Comparison of ENCODE assay signal across 1 cellular context in the genomic region with DNA sequence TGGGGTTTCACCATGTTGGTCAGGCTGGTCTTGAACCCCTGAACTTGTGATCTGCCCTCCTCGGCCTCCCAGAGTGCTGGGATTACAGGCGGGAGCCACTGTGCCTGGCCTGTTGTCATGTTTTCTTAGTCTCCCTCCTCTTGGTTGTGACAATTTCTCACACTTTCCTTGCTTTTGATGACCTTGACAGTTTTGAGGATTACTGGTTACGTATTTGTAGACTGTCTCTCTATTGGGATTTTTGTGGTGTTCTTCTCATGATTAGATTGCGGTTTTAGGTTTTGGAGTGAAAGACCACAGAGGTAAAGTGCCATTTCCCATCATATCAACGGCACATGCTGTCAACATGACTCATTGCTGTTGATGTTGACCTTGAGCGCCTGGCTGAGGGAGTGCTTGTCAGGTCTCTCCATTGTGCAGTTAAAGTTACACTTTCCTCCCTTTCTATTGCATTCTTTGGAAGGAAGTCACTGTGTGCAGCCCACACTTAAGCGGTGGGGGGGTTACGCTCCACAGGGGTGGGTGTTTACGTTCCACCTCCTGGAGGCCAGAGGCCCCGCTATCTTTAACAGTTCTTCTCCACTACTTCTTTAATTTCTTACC.
A peak's percentile ranks its signal among the peaks of the same experiment; 100 is the strongest.
TF ChIP-seq lines count a peak whose summit lies in the region.

No MANE protein-coding gene starts in this region.

TF ChIP-seq in K562, 482 proteins besides CTCF, POLR2A, EP300 and RAD21 (continued from another document and continues in another):
- peak; percentile 56 for TF ChIP-seq EGR1 (conservative IDR thresholded peaks at IDR 0.05)
- no peak for TF ChIP-seq ELF2 (CRISPR knock-in tag; IDR thresholded peaks at IDR 0.05)
- TF ChIP-seq SMARCE1 (IDR thresholded peaks at IDR 0.05): peak; percentile 90
- peak; percentile 83 to 92 for TF ChIP-seq FOXA3 (CRISPR knock-in tag; conservative IDR thresholded peaks at IDR 0.05 in 1 of 2, IDR thresholded peaks at IDR 0.05 in 1 of 2)
- peak; percentile 77 for TF ChIP-seq L3MBTL2 (IDR thresholded peaks at IDR 0.05)
- no peak for TF ChIP-seq BRCA1 (IDR thresholded peaks at IDR 0.05)
- TF ChIP-seq BRCA1 (CRISPR knock-in tag; IDR thresholded peaks at IDR 0.05): no peak
- no peak for TF ChIP-seq KLF10 (CRISPR knock-in tag; IDR thresholded peaks at IDR 0.05)
- TF ChIP-seq MBD2 (IDR thresholded peaks at IDR 0.05; ENCODE audit: borderline replicate concordance, low read depth): no peak
- TF ChIP-seq, protein P1, sequence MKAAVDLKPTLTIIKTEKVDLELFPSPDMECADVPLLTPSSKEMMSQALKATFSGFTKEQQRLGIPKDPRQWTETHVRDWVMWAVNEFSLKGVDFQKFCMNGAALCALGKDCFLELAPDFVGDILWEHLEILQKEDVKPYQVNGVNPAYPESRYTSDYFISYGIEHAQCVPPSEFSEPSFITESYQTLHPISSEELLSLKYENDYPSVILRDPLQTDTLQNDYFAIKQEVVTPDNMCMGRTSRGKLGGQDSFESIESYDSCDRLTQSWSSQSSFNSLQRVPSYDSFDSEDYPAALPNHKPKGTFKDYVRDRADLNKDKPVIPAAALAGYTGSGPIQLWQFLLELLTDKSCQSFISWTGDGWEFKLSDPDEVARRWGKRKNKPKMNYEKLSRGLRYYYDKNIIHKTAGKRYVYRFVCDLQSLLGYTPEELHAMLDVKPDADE (conservative IDR thresholded peaks at IDR 0.05; ENCODE audit: control insufficient read depth, low read depth, low read length): no peak
- TF ChIP-seq, protein P2, sequence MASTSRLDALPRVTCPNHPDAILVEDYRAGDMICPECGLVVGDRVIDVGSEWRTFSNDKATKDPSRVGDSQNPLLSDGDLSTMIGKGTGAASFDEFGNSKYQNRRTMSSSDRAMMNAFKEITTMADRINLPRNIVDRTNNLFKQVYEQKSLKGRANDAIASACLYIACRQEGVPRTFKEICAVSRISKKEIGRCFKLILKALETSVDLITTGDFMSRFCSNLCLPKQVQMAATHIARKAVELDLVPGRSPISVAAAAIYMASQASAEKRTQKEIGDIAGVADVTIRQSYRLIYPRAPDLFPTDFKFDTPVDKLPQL (IDR thresholded peaks at IDR 0.05; ENCODE audit: extremely low read depth, insufficient read length): no peak
- TF ChIP-seq ELF1 (tag; IDR thresholded peaks at IDR 0.05): no peak
- TF ChIP-seq CXXC5 (CRISPR knock-in tag; IDR thresholded peaks at IDR 0.05): peak; percentile 66
- TF ChIP-seq ZNF140 (CRISPR knock-in tag; IDR thresholded peaks at IDR 0.05): no peak
- TF ChIP-seq NR2C2 (CRISPR knock-in tag; IDR thresholded peaks at IDR 0.05): no peak
- peak; percentile 67 for TF ChIP-seq NR2C2 (tag; IDR thresholded peaks at IDR 0.05)
- TF ChIP-seq EP400 (IDR thresholded peaks at IDR 0.05): no peak
- TF ChIP-seq SLC30A9 (CRISPR knock-in tag; IDR thresholded peaks at IDR 0.05): no peak
- no peak for TF ChIP-seq ZNF165 (CRISPR knock-in tag; IDR thresholded peaks at IDR 0.05; ENCODE audit: borderline replicate concordance)
- TF ChIP-seq BACH1 (tag; IDR thresholded peaks at IDR 0.05): no peak
- TF ChIP-seq KLF16 (IDR thresholded peaks at IDR 0.05): 0 out of 2 replicates have a peak, but pooled peaks have one; percentile 8
- no peak for TF ChIP-seq HMG20A (CRISPR knock-in tag; conservative IDR thresholded peaks at IDR 0.05)
- TF ChIP-seq TFAM (CRISPR knock-in tag; conservative IDR thresholded peaks at IDR 0.05): no peak
- peak in 1 of 2 experiments; percentile 93; a peak in 2 of 4 replicates for TF ChIP-seq HDAC1 (IDR thresholded peaks at IDR 0.05)
- TF ChIP-seq FOSL1 (tag; conservative IDR thresholded peaks at IDR 0.05): peak; percentile 98
- TF ChIP-seq FOXJ2 (tag; IDR thresholded peaks at IDR 0.05): no peak
- peak; percentile 83 for TF ChIP-seq SMARCA4 (IDR thresholded peaks at IDR 0.05)
- no peak for TF ChIP-seq RBFOX2 (IDR thresholded peaks at IDR 0.05; ENCODE audit: low read depth, low read length)
- TF ChIP-seq, protein P3, sequence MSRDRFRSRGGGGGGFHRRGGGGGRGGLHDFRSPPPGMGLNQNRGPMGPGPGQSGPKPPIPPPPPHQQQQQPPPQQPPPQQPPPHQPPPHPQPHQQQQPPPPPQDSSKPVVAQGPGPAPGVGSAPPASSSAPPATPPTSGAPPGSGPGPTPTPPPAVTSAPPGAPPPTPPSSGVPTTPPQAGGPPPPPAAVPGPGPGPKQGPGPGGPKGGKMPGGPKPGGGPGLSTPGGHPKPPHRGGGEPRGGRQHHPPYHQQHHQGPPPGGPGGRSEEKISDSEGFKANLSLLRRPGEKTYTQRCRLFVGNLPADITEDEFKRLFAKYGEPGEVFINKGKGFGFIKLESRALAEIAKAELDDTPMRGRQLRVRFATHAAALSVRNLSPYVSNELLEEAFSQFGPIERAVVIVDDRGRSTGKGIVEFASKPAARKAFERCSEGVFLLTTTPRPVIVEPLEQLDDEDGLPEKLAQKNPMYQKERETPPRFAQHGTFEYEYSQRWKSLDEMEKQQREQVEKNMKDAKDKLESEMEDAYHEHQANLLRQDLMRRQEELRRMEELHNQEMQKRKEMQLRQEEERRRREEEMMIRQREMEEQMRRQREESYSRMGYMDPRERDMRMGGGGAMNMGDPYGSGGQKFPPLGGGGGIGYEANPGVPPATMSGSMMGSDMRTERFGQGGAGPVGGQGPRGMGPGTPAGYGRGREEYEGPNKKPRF (IDR thresholded peaks at IDR 0.05; ENCODE audit: low read depth, low read length): no peak
- TF ChIP-seq NFE2L1 (tag; IDR thresholded peaks at IDR 0.05; ENCODE audit: borderline replicate concordance, low read depth): no peak
- TF ChIP-seq, protein P4, sequence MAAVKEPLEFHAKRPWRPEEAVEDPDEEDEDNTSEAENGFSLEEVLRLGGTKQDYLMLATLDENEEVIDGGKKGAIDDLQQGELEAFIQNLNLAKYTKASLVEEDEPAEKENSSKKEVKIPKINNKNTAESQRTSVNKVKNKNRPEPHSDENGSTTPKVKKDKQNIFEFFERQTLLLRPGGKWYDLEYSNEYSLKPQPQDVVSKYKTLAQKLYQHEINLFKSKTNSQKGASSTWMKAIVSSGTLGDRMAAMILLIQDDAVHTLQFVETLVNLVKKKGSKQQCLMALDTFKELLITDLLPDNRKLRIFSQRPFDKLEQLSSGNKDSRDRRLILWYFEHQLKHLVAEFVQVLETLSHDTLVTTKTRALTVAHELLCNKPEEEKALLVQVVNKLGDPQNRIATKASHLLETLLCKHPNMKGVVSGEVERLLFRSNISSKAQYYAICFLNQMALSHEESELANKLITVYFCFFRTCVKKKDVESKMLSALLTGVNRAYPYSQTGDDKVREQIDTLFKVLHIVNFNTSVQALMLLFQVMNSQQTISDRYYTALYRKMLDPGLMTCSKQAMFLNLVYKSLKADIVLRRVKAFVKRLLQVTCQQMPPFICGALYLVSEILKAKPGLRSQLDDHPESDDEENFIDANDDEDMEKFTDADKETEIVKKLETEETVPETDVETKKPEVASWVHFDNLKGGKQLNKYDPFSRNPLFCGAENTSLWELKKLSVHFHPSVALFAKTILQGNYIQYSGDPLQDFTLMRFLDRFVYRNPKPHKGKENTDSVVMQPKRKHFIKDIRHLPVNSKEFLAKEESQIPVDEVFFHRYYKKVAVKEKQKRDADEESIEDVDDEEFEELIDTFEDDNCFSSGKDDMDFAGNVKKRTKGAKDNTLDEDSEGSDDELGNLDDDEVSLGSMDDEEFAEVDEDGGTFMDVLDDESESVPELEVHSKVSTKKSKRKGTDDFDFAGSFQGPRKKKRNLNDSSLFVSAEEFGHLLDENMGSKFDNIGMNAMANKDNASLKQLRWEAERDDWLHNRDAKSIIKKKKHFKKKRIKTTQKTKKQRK (IDR thresholded peaks at IDR 0.05; ENCODE audit: borderline replicate concordance, low read depth, low read length): no peak
- no peak for TF ChIP-seq ZNF77 (CRISPR knock-in tag; IDR thresholded peaks at IDR 0.05)
- TF ChIP-seq, protein P5, sequence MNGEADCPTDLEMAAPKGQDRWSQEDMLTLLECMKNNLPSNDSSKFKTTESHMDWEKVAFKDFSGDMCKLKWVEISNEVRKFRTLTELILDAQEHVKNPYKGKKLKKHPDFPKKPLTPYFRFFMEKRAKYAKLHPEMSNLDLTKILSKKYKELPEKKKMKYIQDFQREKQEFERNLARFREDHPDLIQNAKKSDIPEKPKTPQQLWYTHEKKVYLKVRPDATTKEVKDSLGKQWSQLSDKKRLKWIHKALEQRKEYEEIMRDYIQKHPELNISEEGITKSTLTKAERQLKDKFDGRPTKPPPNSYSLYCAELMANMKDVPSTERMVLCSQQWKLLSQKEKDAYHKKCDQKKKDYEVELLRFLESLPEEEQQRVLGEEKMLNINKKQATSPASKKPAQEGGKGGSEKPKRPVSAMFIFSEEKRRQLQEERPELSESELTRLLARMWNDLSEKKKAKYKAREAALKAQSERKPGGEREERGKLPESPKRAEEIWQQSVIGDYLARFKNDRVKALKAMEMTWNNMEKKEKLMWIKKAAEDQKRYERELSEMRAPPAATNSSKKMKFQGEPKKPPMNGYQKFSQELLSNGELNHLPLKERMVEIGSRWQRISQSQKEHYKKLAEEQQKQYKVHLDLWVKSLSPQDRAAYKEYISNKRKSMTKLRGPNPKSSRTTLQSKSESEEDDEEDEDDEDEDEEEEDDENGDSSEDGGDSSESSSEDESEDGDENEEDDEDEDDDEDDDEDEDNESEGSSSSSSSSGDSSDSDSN (IDR thresholded peaks at IDR 0.05; ENCODE audit: borderline replicate concordance in 1 of 2, low read depth in 2 of 2, low read length in 2 of 2): no peak
- TF ChIP-seq, protein P6, sequence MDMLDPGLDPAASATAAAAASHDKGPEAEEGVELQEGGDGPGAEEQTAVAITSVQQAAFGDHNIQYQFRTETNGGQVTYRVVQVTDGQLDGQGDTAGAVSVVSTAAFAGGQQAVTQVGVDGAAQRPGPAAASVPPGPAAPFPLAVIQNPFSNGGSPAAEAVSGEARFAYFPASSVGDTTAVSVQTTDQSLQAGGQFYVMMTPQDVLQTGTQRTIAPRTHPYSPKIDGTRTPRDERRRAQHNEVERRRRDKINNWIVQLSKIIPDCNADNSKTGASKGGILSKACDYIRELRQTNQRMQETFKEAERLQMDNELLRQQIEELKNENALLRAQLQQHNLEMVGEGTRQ (CRISPR knock-in tag; IDR thresholded peaks at IDR 0.05): no peak
- no peak for TF ChIP-seq ZNF174 (CRISPR knock-in tag; IDR thresholded peaks at IDR 0.05)
- TF ChIP-seq, protein P7, sequence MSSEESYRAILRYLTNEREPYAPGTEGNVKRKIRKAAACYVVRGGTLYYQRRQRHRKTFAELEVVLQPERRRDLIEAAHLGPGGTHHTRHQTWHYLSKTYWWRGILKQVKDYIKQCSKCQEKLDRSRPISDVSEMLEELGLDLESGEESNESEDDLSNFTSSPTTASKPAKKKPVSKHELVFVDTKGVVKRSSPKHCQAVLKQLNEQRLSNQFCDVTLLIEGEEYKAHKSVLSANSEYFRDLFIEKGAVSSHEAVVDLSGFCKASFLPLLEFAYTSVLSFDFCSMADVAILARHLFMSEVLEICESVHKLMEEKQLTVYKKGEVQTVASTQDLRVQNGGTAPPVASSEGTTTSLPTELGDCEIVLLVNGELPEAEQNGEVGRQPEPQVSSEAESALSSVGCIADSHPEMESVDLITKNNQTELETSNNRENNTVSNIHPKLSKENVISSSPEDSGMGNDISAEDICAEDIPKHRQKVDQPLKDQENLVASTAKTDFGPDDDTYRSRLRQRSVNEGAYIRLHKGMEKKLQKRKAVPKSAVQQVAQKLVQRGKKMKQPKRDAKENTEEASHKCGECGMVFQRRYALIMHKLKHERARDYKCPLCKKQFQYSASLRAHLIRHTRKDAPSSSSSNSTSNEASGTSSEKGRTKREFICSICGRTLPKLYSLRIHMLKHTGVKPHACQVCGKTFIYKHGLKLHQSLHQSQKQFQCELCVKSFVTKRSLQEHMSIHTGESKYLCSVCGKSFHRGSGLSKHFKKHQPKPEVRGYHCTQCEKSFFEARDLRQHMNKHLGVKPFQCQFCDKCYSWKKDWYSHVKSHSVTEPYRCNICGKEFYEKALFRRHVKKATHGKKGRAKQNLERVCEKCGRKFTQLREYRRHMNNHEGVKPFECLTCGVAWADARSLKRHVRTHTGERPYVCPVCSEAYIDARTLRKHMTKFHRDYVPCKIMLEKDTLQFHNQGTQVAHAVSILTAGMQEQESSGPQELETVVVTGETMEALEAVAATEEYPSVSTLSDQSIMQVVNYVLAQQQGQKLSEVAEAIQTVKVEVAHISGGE (CRISPR knock-in tag; IDR thresholded peaks at IDR 0.05): no peak
- no peak for TF ChIP-seq COPS2 (conservative IDR thresholded peaks at IDR 0.05)
- no peak for TF ChIP-seq ZNF184 (CRISPR knock-in tag; IDR thresholded peaks at IDR 0.05)
- TF ChIP-seq BHLHE40 (IDR thresholded peaks at IDR 0.05; ENCODE audit: low read length): peak; percentile 94
- peak; percentile 44 for TF ChIP-seq FOS (IDR thresholded peaks at IDR 0.05; ENCODE audit: extremely low read depth, insufficient read length)
- peak; percentile 51; the same call in 1 of the 2 replicates for TF ChIP-seq POLR2AphosphoS5 (IDR thresholded peaks at IDR 0.05; ENCODE audit: control insufficient read depth, insufficient read depth, low read depth, low read length)
- no peak for TF ChIP-seq TBP (optimal IDR thresholded peaks at IDR 0.05; ENCODE audit: low read depth, low read length)
- no peak for TF ChIP-seq PCBP1 (IDR thresholded peaks at IDR 0.05; ENCODE audit: low read depth, low read length, poor library complexity, severe bottlenecking)
- TF ChIP-seq, protein P8, sequence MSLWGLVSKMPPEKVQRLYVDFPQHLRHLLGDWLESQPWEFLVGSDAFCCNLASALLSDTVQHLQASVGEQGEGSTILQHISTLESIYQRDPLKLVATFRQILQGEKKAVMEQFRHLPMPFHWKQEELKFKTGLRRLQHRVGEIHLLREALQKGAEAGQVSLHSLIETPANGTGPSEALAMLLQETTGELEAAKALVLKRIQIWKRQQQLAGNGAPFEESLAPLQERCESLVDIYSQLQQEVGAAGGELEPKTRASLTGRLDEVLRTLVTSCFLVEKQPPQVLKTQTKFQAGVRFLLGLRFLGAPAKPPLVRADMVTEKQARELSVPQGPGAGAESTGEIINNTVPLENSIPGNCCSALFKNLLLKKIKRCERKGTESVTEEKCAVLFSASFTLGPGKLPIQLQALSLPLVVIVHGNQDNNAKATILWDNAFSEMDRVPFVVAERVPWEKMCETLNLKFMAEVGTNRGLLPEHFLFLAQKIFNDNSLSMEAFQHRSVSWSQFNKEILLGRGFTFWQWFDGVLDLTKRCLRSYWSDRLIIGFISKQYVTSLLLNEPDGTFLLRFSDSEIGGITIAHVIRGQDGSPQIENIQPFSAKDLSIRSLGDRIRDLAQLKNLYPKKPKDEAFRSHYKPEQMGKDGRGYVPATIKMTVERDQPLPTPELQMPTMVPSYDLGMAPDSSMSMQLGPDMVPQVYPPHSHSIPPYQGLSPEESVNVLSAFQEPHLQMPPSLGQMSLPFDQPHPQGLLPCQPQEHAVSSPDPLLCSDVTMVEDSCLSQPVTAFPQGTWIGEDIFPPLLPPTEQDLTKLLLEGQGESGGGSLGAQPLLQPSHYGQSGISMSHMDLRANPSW (CRISPR knock-in tag; IDR thresholded peaks at IDR 0.05): no peak
- TF ChIP-seq KDM1A (IDR thresholded peaks at IDR 0.05): peak; percentile 98
- no peak for TF ChIP-seq ZNF41 (CRISPR knock-in tag; conservative IDR thresholded peaks at IDR 0.05)
- TF ChIP-seq CBX3 (IDR thresholded peaks at IDR 0.05; ENCODE audit: borderline replicate concordance in 1 of 2, low read length in 2 of 2): peak in 1 of 2 experiments; percentile 49; a peak in 1 of 3 replicates
- no peak for TF ChIP-seq LCOR (CRISPR knock-in tag; IDR thresholded peaks at IDR 0.05)
